Comparison of ENCODE assay signal across 39 cellular contexts in genomic region chr3:161444678-161445077, GRCh38. TPM values are rescaled to one million over a fixed set of nuclear protein-coding genes. Genes with fewer than 3 reads are reported as not detected.
"Had no signal": no experiment of that assay in that cellular context is flagged by ENCODE, and none has a peak within 500 bp of the region (broad histone marks: within the 10 kb centered on the region; RNA-seq: fewer than 3 reads in every experiment).

No MANE protein-coding gene starts in this region.

- H3K27ac ChIP-seq: ascending aorta, cardiac muscle cell, VCaP had no signal

- H3K4me3 ChIP-seq: ascending aorta, cardiac muscle cell had no signal

- H3K36me3 Mint-ChIP-seq: activated CD8-positive, alpha-beta memory T cell treated with anti-CD3 and anti-CD28 coated beads, Interleukin-2, amount 10 ng/mL, durations not matched to agents 7 days and 5 days; activated naive CD4-positive, alpha-beta T cell treated with anti-CD3 and anti-CD28 coated beads, Interleukin-2, amount 10 ng/mL, durations not matched to agents 7 days and 5 days; activated naive CD4-positive, alpha-beta T cell treated with anti-CD3 and anti-CD28 coated beads, Interleukin-2, amount 50 U/mL, for 24 hours; activated naive CD8-positive, alpha-beta T cell treated with anti-CD3 and anti-CD28 coated beads, Interleukin-2, amount 10 ng/mL, durations not matched to agents 7 days and 5 days; brain had no signal

- DNase-seq: activated B cell treated with CpG ODN at 0.5 μM for 24 hours; activated CD4-positive, alpha-beta memory T cell treated with anti-CD3 and anti-CD28 coated beads, Interleukin-2, amount 10 ng/mL, durations not matched to agents 7 days and 5 days; activated CD4-positive, alpha-beta T cell treated with anti-CD3 and anti-CD28 coated beads for 1 hour; activated CD4-positive, alpha-beta T cell treated with anti-CD3 and anti-CD28 coated beads for 36 hours; activated CD4-positive, alpha-beta T cell treated with anti-CD3 and anti-CD28 coated beads for 48 hours; activated CD4-positive, alpha-beta T cell treated with anti-CD3 and anti-CD28 coated beads, Interleukin-2, amount 10 ng/mL, durations not matched to agents 7 days and 5 days; activated CD4-positive, alpha-beta T cell treated with anti-CD3 and anti-CD28 coated beads, Interleukin-2, amount 50 U/mL, for 48 hours; activated CD8-positive, alpha-beta memory T cell treated with anti-CD3 and anti-CD28 coated beads for 24 hours; activated CD8-positive, alpha-beta memory T cell treated with anti-CD3 and anti-CD28 coated beads, Interleukin-2, amount 10 ng/mL, durations not matched to agents 7 days and 5 days; activated CD8-positive, alpha-beta memory T cell treated with anti-CD3 and anti-CD28 coated beads, Interleukin-2, amount 50 U/mL, for 48 hours; activated CD8-positive, alpha-beta T cell treated with anti-CD3 and anti-CD28 coated beads, Interleukin-2, amount 10 ng/mL, durations not matched to agents 7 days and 5 days; activated effector memory CD4-positive, alpha-beta T cell treated with Interleukin-2 at 50 U/mL for 16 hours; activated gamma-delta T cell; activated naive CD4-positive, alpha-beta T cell treated with anti-CD3 and anti-CD28 coated beads, Interleukin-2, amount 10 ng/mL, durations not matched to agents 7 days and 5 days; activated naive CD4-positive, alpha-beta T cell treated with Interleukin-2 at 50 U/mL for 16 hours; activated naive CD8-positive, alpha-beta T cell treated with anti-CD3 and anti-CD28 coated beads, Interleukin-2, amount 10 ng/mL, durations not matched to agents 7 days and 5 days; activated naive CD8-positive, alpha-beta T cell treated with anti-CD3 and anti-CD28 coated beads, Interleukin-2, amount 50 U/mL, for 24 hours; activated T-cell treated with anti-CD3 and anti-CD28 coated beads, Interleukin-2, amount 50 U/mL, for 24 hours; activated T-cell treated with anti-CD3 and anti-CD28 coated beads, Interleukin-2, amount 50 U/mL, for 48 hours; amygdala; anterior cingulate cortex; caudate nucleus; cerebellar nuclear complex; T-helper 1 cell; T-helper 2 cell; T-helper 9 cell had no signal

- H3K36me3 ChIP-seq: ascending aorta, cardiac muscle cell had no signal

- H3K9me3 Mint-ChIP-seq: activated B cell treated with CpG ODN at 0.5 μM for 24 hours; activated CD4-positive, alpha-beta memory T cell treated with anti-CD3 and anti-CD28 coated beads, Interleukin-2, amount 10 ng/mL, durations not matched to agents 7 days and 5 days; activated CD4-positive, alpha-beta T cell treated with anti-CD3 and anti-CD28 coated beads, Interleukin-2, amount 10 ng/mL, durations not matched to agents 7 days and 5 days; activated naive CD4-positive, alpha-beta T cell treated with anti-CD3 and anti-CD28 coated beads, Interleukin-2, amount 10 ng/mL, durations not matched to agents 7 days and 5 days; activated naive CD4-positive, alpha-beta T cell treated with anti-CD3 and anti-CD28 coated beads, Interleukin-2, amount 50 U/mL, for 24 hours; activated naive CD8-positive, alpha-beta T cell treated with anti-CD3 and anti-CD28 coated beads, Interleukin-2, amount 10 ng/mL, durations not matched to agents 7 days and 5 days; activated naive CD8-positive, alpha-beta T cell treated with anti-CD3 and anti-CD28 coated beads, Interleukin-2, amount 50 U/mL, for 24 hours; activated T-helper 2 cell treated with anti-CD3 and anti-CD28 coated beads, Interferon-gamma antibody, Interleukin-2, Interleukin-4, amounts not matched to agents 10 μg/mL and 5 μg/mL and 100 μg/mL, durations not matched to agents 14 hours and 24 hours and 36 hours; central memory CD8-positive, alpha-beta T cell; T-helper 1 cell treated with Interleukin-12 subunit alpha and Interleukin-12 subunit beta and Interleukin-4 antibody, amounts not matched to agents 30 μg/mL and 1 μg/mL, for 36 hours; T-helper 2 cell treated with Interferon-gamma antibody and Interleukin-4, amounts not matched to agents 5 μg/mL and 100 μg/mL, for 36 hours had no signal

- ATAC-seq: activated CD4-positive, alpha-beta T cell treated with anti-CD3 and anti-CD28 coated beads for 36 hours; activated CD8-positive, alpha-beta memory T cell treated with anti-CD3 and anti-CD28 coated beads, Interleukin-2, amount 10 ng/mL, durations not matched to agents 7 days and 5 days; activated CD8-positive, alpha-beta T cell treated with anti-CD3 and anti-CD28 coated beads, Interleukin-2, amount 10 ng/mL, durations not matched to agents 7 days and 5 days; activated naive CD8-positive, alpha-beta T cell treated with anti-CD3 and anti-CD28 coated beads, Interleukin-2, amount 50 U/mL, for 24 hours had no signal

- H3K27me3 Mint-ChIP-seq: activated B cell treated with CpG ODN at 0.5 μM for 24 hours; activated CD4-positive, alpha-beta T cell treated with anti-CD3 and anti-CD28 coated beads, Interleukin-2, amount 10 ng/mL, durations not matched to agents 7 days and 5 days; activated CD8-positive, alpha-beta memory T cell treated with anti-CD3 and anti-CD28 coated beads, Interleukin-2, amount 10 ng/mL, durations not matched to agents 7 days and 5 days; activated naive CD4-positive, alpha-beta T cell treated with anti-CD3 and anti-CD28 coated beads, Interleukin-2, amount 50 U/mL, for 24 hours; activated naive CD8-positive, alpha-beta T cell; brain had no signal

- H3K27me3 ChIP-seq: ascending aorta, cardiac muscle cell had no signal

- H3K27ac Mint-ChIP-seq: activated B cell treated with CpG ODN at 0.5 μM for 24 hours; activated CD4-positive, alpha-beta memory T cell treated with anti-CD3 and anti-CD28 coated beads, Interleukin-2, amount 10 ng/mL, durations not matched to agents 7 days and 5 days; activated CD4-positive, alpha-beta T cell treated with anti-CD3 and anti-CD28 coated beads for 36 hours; activated CD4-positive, alpha-beta T cell treated with anti-CD3 and anti-CD28 coated beads, Interleukin-2, amount 10 ng/mL, durations not matched to agents 7 days and 5 days; activated CD8-positive, alpha-beta memory T cell treated with anti-CD3 and anti-CD28 coated beads, Interleukin-2, amount 10 ng/mL, durations not matched to agents 7 days and 5 days; activated CD8-positive, alpha-beta T cell treated with anti-CD3 and anti-CD28 coated beads, Interleukin-2, amount 10 ng/mL, durations not matched to agents 7 days and 5 days; activated naive CD4-positive, alpha-beta T cell treated with anti-CD3 and anti-CD28 coated beads, Interleukin-2, amount 10 ng/mL, durations not matched to agents 7 days and 5 days; activated naive CD4-positive, alpha-beta T cell treated with anti-CD3 and anti-CD28 coated beads, Interleukin-2, amount 50 U/mL, for 24 hours; activated naive CD8-positive, alpha-beta T cell; activated naive CD8-positive, alpha-beta T cell treated with anti-CD3 and anti-CD28 coated beads, Interleukin-2, amount 10 ng/mL, durations not matched to agents 7 days and 5 days; activated naive CD8-positive, alpha-beta T cell treated with anti-CD3 and anti-CD28 coated beads, Interleukin-2, amount 50 U/mL, for 24 hours; activated T-cell treated with anti-CD3 and anti-CD28 coated beads, Interleukin-2, amount 50 U/mL, for 24 hours; activated T-helper 2 cell treated with anti-CD3 and anti-CD28 coated beads, Interferon-gamma antibody, Interleukin-2, Interleukin-4, amounts not matched to agents 10 μg/mL and 5 μg/mL and 100 μg/mL, durations not matched to agents 14 hours and 24 hours and 36 hours; brain; T-helper 1 cell treated with Interleukin-12 subunit alpha and Interleukin-12 subunit beta and Interleukin-4 antibody, amounts not matched to agents 30 μg/mL and 1 μg/mL, for 36 hours; T-helper 2 cell treated with Interferon-gamma antibody and Interleukin-4, amounts not matched to agents 5 μg/mL and 100 μg/mL, for 36 hours had no signal

- H3K4me1 ChIP-seq: ascending aorta had no signal

- H3K4me1 Mint-ChIP-seq: activated B cell treated with CpG ODN at 0.5 μM for 24 hours; activated CD4-positive, alpha-beta memory T cell treated with anti-CD3 and anti-CD28 coated beads, Interleukin-2, amount 10 ng/mL, durations not matched to agents 7 days and 5 days; activated CD4-positive, alpha-beta T cell treated with anti-CD3 and anti-CD28 coated beads for 36 hours; activated CD4-positive, alpha-beta T cell treated with anti-CD3 and anti-CD28 coated beads, Interleukin-2, amount 10 ng/mL, durations not matched to agents 7 days and 5 days; activated CD8-positive, alpha-beta memory T cell treated with anti-CD3 and anti-CD28 coated beads, Interleukin-2, amount 10 ng/mL, durations not matched to agents 7 days and 5 days; activated naive CD4-positive, alpha-beta T cell treated with anti-CD3 and anti-CD28 coated beads, Interleukin-2, amount 10 ng/mL, durations not matched to agents 7 days and 5 days; activated naive CD4-positive, alpha-beta T cell treated with anti-CD3 and anti-CD28 coated beads, Interleukin-2, amount 50 U/mL, for 24 hours; activated naive CD8-positive, alpha-beta T cell treated with anti-CD3 and anti-CD28 coated beads, Interleukin-2, amount 10 ng/mL, durations not matched to agents 7 days and 5 days; activated naive CD8-positive, alpha-beta T cell treated with anti-CD3 and anti-CD28 coated beads, Interleukin-2, amount 50 U/mL, for 24 hours; brain; central memory CD8-positive, alpha-beta T cell had no signal

- H3K9me3 ChIP-seq: ascending aorta had no signal

- H3K4me3 Mint-ChIP-seq: activated B cell treated with CpG ODN at 0.5 μM for 24 hours; activated CD4-positive, alpha-beta memory T cell treated with anti-CD3 and anti-CD28 coated beads, Interleukin-2, amount 10 ng/mL, durations not matched to agents 7 days and 5 days; activated CD4-positive, alpha-beta T cell treated with anti-CD3 and anti-CD28 coated beads for 36 hours; activated CD4-positive, alpha-beta T cell treated with anti-CD3 and anti-CD28 coated beads, Interleukin-2, amount 10 ng/mL, durations not matched to agents 7 days and 5 days; activated CD8-positive, alpha-beta memory T cell treated with anti-CD3 and anti-CD28 coated beads, Interleukin-2, amount 10 ng/mL, durations not matched to agents 7 days and 5 days; activated CD8-positive, alpha-beta T cell treated with anti-CD3 and anti-CD28 coated beads, Interleukin-2, amount 10 ng/mL, durations not matched to agents 7 days and 5 days; activated naive CD4-positive, alpha-beta T cell treated with anti-CD3 and anti-CD28 coated beads, Interleukin-2, amount 10 ng/mL, durations not matched to agents 7 days and 5 days; activated naive CD4-positive, alpha-beta T cell treated with anti-CD3 and anti-CD28 coated beads, Interleukin-2, amount 50 U/mL, for 24 hours; activated naive CD8-positive, alpha-beta T cell; activated naive CD8-positive, alpha-beta T cell treated with anti-CD3 and anti-CD28 coated beads, Interleukin-2, amount 10 ng/mL, durations not matched to agents 7 days and 5 days; activated naive CD8-positive, alpha-beta T cell treated with anti-CD3 and anti-CD28 coated beads, Interleukin-2, amount 50 U/mL, for 24 hours; activated T-cell treated with anti-CD3 and anti-CD28 coated beads, Interleukin-2, amount 50 U/mL, for 24 hours; brain; central memory CD8-positive, alpha-beta T cell; T-helper 1 cell treated with Interleukin-12 subunit alpha and Interleukin-12 subunit beta and Interleukin-4 antibody, amounts not matched to agents 30 μg/mL and 1 μg/mL, for 36 hours; T-helper 2 cell treated with Interferon-gamma antibody and Interleukin-4, amounts not matched to agents 5 μg/mL and 100 μg/mL, for 36 hours had no signal

RNA-seq across cellular contexts. Expression of gene OTOL1, which starts 51.9 kb away (rescaled TPM):
- total RNA-seq: activated B cell treated with CpG ODN at 0.5 μM for 24 hours; activated CD4-positive, alpha-beta memory T cell treated with anti-CD3 and anti-CD28 coated beads, Interleukin-2, amount 10 ng/mL, durations not matched to agents 7 days and 5 days; activated CD4-positive, alpha-beta T cell treated with anti-CD3 and anti-CD28 coated beads for 36 hours; activated CD4-positive, alpha-beta T cell treated with anti-CD3 and anti-CD28 coated beads, Interleukin-2, amount 10 ng/mL, durations not matched to agents 7 days and 5 days; activated CD8-positive, alpha-beta memory T cell treated with anti-CD3 and anti-CD28 coated beads, Interleukin-2, amount 10 ng/mL, durations not matched to agents 7 days and 5 days; activated CD8-positive, alpha-beta T cell treated with anti-CD3 and anti-CD28 coated beads, Interleukin-2, amount 10 ng/mL, durations not matched to agents 7 days and 5 days; activated naive CD8-positive, alpha-beta T cell treated with anti-CD3 and anti-CD28 coated beads, Interleukin-2, amount 10 ng/mL, durations not matched to agents 7 days and 5 days; activated T-helper 2 cell treated with anti-CD3 and anti-CD28 coated beads, Interferon-gamma antibody, Interleukin-2, Interleukin-4, amounts not matched to agents 10 μg/mL and 5 μg/mL and 100 μg/mL, durations not matched to agents 14 hours and 24 hours and 36 hours; ascending aorta; bronchial epithelial cell; cardiac muscle cell; chondrocyte had no signal
- polyA plus RNA-seq: adipose tissue, cardiac muscle cell had no signal
